Comparison of ENCODE assay signal across 8 cellular contexts in the genomic region with DNA sequence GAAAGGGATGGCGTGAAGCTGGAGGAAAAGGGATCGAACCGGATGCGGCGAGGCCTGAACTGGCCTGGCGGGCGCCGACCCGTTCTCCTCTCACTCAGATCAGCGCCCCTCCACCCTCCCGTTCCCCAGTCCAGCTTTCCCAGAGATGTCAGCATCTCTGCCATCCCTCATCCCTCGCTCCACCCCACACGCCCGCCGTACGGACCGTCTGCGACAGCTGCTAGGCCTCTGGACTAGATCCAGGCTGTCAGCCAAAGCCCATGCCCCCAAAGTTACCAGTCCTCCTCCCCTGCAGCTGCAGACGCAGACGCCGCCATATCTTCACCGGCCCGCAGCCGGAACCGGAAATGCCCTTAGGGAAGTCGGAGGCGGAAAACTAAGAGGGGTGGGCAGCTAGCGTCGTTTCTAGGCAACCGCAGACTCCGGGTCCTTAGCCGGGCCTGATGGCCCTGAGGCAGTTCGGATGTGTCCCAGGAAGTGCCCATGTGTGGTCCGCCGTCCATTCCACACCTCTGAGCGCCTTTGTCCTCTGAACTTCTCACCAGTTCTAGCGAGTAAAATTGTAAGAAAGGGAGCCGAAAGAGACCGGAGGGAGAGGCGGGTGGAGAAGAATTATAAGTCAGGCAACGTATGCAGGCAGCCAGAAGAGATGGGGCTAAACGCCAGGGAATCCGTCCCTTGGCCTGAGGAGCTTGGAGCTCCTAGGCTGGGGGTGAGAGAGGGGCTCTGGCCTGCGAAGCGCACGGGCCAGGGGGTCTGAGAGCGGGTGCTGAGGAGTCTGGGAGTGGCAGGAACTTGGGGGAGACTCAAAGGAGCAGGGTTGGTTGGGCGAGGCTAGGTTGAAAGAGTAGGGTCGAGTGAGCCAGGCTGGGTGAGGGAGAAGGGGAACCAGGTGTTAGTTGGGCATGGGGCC. TPM values are rescaled to one million over a fixed set of nuclear protein-coding genes. Genes with fewer than 3 reads are reported as not detected.
DNase-seq lines count a peak whose midpoint lies in the region; ATAC-seq and TF ChIP-seq lines count a peak whose summit lies in the region.

A gene with protein sequence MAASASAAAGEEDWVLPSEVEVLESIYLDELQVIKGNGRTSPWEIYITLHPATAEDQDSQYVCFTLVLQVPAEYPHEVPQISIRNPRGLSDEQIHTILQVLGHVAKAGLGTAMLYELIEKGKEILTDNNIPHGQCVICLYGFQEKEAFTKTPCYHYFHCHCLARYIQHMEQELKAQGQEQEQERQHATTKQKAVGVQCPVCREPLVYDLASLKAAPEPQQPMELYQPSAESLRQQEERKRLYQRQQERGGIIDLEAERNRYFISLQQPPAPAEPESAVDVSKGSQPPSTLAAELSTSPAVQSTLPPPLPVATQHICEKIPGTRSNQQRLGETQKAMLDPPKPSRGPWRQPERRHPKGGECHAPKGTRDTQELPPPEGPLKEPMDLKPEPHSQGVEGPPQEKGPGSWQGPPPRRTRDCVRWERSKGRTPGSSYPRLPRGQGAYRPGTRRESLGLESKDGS (minus strand): TSS at position 349 of the 913 bp plus-strand sequence. CDS start 32 bp downstream, at position 317.
A gene with protein sequence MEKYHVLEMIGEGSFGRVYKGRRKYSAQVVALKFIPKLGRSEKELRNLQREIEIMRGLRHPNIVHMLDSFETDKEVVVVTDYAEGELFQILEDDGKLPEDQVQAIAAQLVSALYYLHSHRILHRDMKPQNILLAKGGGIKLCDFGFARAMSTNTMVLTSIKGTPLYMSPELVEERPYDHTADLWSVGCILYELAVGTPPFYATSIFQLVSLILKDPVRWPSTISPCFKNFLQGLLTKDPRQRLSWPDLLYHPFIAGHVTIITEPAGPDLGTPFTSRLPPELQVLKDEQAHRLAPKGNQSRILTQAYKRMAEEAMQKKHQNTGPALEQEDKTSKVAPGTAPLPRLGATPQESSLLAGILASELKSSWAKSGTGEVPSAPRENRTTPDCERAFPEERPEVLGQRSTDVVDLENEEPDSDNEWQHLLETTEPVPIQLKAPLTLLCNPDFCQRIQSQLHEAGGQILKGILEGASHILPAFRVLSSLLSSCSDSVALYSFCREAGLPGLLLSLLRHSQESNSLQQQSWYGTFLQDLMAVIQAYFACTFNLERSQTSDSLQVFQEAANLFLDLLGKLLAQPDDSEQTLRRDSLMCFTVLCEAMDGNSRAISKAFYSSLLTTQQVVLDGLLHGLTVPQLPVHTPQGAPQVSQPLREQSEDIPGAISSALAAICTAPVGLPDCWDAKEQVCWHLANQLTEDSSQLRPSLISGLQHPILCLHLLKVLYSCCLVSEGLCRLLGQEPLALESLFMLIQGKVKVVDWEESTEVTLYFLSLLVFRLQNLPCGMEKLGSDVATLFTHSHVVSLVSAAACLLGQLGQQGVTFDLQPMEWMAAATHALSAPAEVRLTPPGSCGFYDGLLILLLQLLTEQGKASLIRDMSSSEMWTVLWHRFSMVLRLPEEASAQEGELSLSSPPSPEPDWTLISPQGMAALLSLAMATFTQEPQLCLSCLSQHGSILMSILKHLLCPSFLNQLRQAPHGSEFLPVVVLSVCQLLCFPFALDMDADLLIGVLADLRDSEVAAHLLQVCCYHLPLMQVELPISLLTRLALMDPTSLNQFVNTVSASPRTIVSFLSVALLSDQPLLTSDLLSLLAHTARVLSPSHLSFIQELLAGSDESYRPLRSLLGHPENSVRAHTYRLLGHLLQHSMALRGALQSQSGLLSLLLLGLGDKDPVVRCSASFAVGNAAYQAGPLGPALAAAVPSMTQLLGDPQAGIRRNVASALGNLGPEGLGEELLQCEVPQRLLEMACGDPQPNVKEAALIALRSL (N-terminal part only) (plus strand): TSS at position 433 of the 913 bp plus-strand sequence. CDS start 744 bp downstream, outside the sequence.

- no peaks in the 10 kb centered on the region for H3K9me2 ChIP-seq in GM23248 (ENCODE audit: insufficient read depth)

- no peaks in the 10 kb centered on the region for H3K27me3 ChIP-seq in GM23248 (replicated peaks; ENCODE audit: insufficient read depth)
- H3K27me3 ChIP-seq in RWPE2 (ENCODE audit: insufficient read depth, poor library complexity, severe bottlenecking) = no peaks in the 10 kb centered on the region

- peaks cover 18% of the 10 kb centered on the region for H3K36me3 Mint-ChIP-seq in activated T-helper 17 cell treated with anti-CD3 and anti-CD28 coated beads, Interleukin-2, amount 50 U/mL, for 72 hours (ENCODE audit: low read depth)
- H3K36me3 Mint-ChIP-seq in naive thymus-derived CD8-positive, alpha-beta T cell = peaks cover 0 to 19% (median 2%) of the 10 kb centered on the region in 3 donors

- H3K9ac ChIP-seq in GM23248 = peak within 1 kb of the TSS; percentile 87

- ATAC-seq in RWPE2 (ENCODE audit: low read depth) = peak; percentile 93
- ATAC-seq in activated T-helper 17 cell treated with anti-CD3 and anti-CD28 coated beads, Interleukin-2, amount 50 U/mL, for 72 hours (replicated peaks) = peak; percentile 96
- peak; percentile 95 to 97 for ATAC-seq in naive thymus-derived CD8-positive, alpha-beta T cell

- H3F3A ChIP-seq in GM23248 (ENCODE audit: insufficient read depth) = peaks cover 15% of the 10 kb centered on the region

- peaks cover 11% of the 10 kb centered on the region for H3K4me1 Mint-ChIP-seq in activated T-helper 17 cell treated with anti-CD3 and anti-CD28 coated beads, Interleukin-2, amount 50 U/mL, for 72 hours
- peaks cover 20 to 36% (median 24%) of the 10 kb centered on the region in 4 donors for H3K4me1 Mint-ChIP-seq in naive thymus-derived CD8-positive, alpha-beta T cell

- H3K36me3 ChIP-seq in GM23248 (ENCODE audit: low read depth) (peaks cover 8% of the 10 kb centered on the region), RWPE2 (ENCODE audit: low read depth) (peaks cover 31% of the 10 kb centered on the region)

- peak within 1 kb of the TSS; percentile 81 for H3K27ac ChIP-seq in GM23248
- peak within 1 kb of the TSS; percentile 75 for H3K27ac ChIP-seq in RWPE2 (ENCODE audit: poor library complexity, severe bottlenecking)

- in situ Hi-C loops in GM23248 (cut with MboI) = no loop called here

- DNase-seq in Daoy (ENCODE audit: low read depth) (peak; percentile 90), GM23248 (peak; percentile 96), Kasumi-1 (lab: John Stamatoyannopoulos, UW) (peak; percentile 71 to 78), RWPE2 (ENCODE audit: low spot score) (peak; percentile 79), fibroblast of mammary gland (ENCODE audit: low read depth) (peak; percentile 88)
- DNase-seq in naive thymus-derived CD8-positive, alpha-beta T cell = peak; percentile 68 to 92 (median 80)
- peak; percentile 64 to 81 (median 74) for DNase-seq in stimulated activated naive CD4-positive, alpha-beta T cell (lab: John Stamatoyannopoulos, UW)

- TF ChIP-seq CTCF in RWPE2 (IDR thresholded peaks at IDR 0.05; ENCODE audit: poor library complexity, severe bottlenecking) (no peak), fibroblast of mammary gland (conservative IDR thresholded peaks at IDR 0.05; ENCODE audit: control insufficient read depth, insufficient read depth, low read depth, low read length) (no peak)

- H3K4me3 ChIP-seq in GM23248 (peak within 1 kb of the TSS; percentile 92), RWPE2 (ENCODE audit: severe bottlenecking) (peak within 1 kb of the TSS; percentile 62), fibroblast of mammary gland (ENCODE audit: control insufficient read depth, low read depth, low read length) (peak within 1 kb of the TSS; percentile 90)

- H4K20me1 ChIP-seq in GM23248 (ENCODE audit: insufficient read depth) = 0 out of 2 replicates have a peak, but pooled peaks cover 5% of the 10 kb centered on the region

- 0 to 1% methylated on average over 48 to 49 of the region's 49 CpGs for WGBS in GM23248 (ENCODE audit: low coverage in 1 of 2, low lambda C conversion rate in 2 of 2, missing lambda C conversion rate in 2 of 2), 2 experiments

- POLR2A ChIA-PET in naive thymus-derived CD8-positive, alpha-beta T cell (lab: Charles Lee) = interaction anchor here (0.5 to 5.6 kb wide), 7 partner anchors 9 to 617 kb away, joined by 3 to 61 read pairs (median 5); a partner anchor contains a TSS

- H3K27ac Mint-ChIP-seq in activated T-helper 17 cell treated with anti-CD3 and anti-CD28 coated beads, Interleukin-2, amount 50 U/mL, for 72 hours = peak within 1 kb of the TSS; percentile 100
- H3K27ac Mint-ChIP-seq in naive thymus-derived CD8-positive, alpha-beta T cell = peak within 1 kb of the TSS; percentile 93 to 99 (median 98)

- H3K79me2 ChIP-seq in GM23248 (ENCODE audit: insufficient read depth) = peaks cover 57% of the 10 kb centered on the region

- no peaks in the 10 kb centered on the region for H3K27me3 Mint-ChIP-seq in activated T-helper 17 cell treated with anti-CD3 and anti-CD28 coated beads, Interleukin-2, amount 50 U/mL, for 72 hours
- H3K27me3 Mint-ChIP-seq in naive thymus-derived CD8-positive, alpha-beta T cell = no peaks in the 10 kb centered on the region

- H2AFZ ChIP-seq in GM23248 = peak within 1 kb of the TSS; percentile 91

- H3K9me3 ChIP-seq in GM23248 (ENCODE audit: low read depth) (no peaks in the 10 kb centered on the region), RWPE2 (ENCODE audit: severe bottlenecking) (no peaks in the 10 kb centered on the region)

- peak within 1 kb of the TSS; percentile 84 for H3K4me2 ChIP-seq in GM23248 (ENCODE audit: unreplicated experiment)

- no peaks in the 10 kb centered on the region for H3K9me3 Mint-ChIP-seq in activated T-helper 17 cell treated with anti-CD3 and anti-CD28 coated beads, Interleukin-2, amount 50 U/mL, for 72 hours
- H3K9me3 Mint-ChIP-seq in naive thymus-derived CD8-positive, alpha-beta T cell = no peaks in the 10 kb centered on the region

- H3K4me1 ChIP-seq in GM23248 (ENCODE audit: insufficient read depth) = peaks cover 8% of the 10 kb centered on the region
- peaks cover 2% of the 10 kb centered on the region for H3K4me1 ChIP-seq in RWPE2 (ENCODE audit: insufficient read depth, poor library complexity, severe bottlenecking)

- H3K4me3 Mint-ChIP-seq in activated T-helper 17 cell treated with anti-CD3 and anti-CD28 coated beads, Interleukin-2, amount 50 U/mL, for 72 hours = peak within 1 kb of the TSS; percentile 100
- H3K4me3 Mint-ChIP-seq in naive thymus-derived CD8-positive, alpha-beta T cell = peak within 1 kb of the TSS; percentile 97 to 99 (median 98)

RNA-seq across cellular contexts. Expression of the first gene that starts in this region (rescaled TPM):
- 42.3 and 54.7 TPM in 2 replicates for total RNA-seq in Daoy (2014; rRNA removed; shearing (Covaris generic))
- total RNA-seq in GM23248 (2014; rRNA removed; shearing (Covaris generic)) = 31.7 and 37.4 TPM in 2 replicates
- polyA plus RNA-seq in GM23248 (2016; fragmentation: Nextera tagmentation; extraction: Ambion mirVana) = 37.8 and 41.1 TPM in 2 replicates
- 10 to 100 TPM; 13.5 to 20.7 TPM for total RNA-seq in activated T-helper 17 cell treated with anti-CD3 and anti-CD28 coated beads, Interleukin-2, amount 50 U/mL, for 72 hours
- total RNA-seq in naive thymus-derived CD8-positive, alpha-beta T cell = 10 to 100 TPM; 35.8 to 39.6 TPM
- polyA plus RNA-seq in naive thymus-derived CD8-positive, alpha-beta T cell = 10 to 100 TPM; 17.3 to 25.2 (median 20.5) TPM

RNA-seq across cellular contexts. Expression of the second gene that starts in this region (rescaled TPM):
- 13.9 and 28.7 TPM in 2 replicates for total RNA-seq in Daoy (2014; rRNA removed; shearing (Covaris generic))
- 17.5 and 24.5 TPM in 2 replicates for total RNA-seq in GM23248 (2014; rRNA removed; shearing (Covaris generic))
- 19.2 and 22.2 TPM in 2 replicates for polyA plus RNA-seq in GM23248 (2016; fragmentation: Nextera tagmentation; extraction: Ambion mirVana)
- 10 to 100 TPM; 13.4 to 13.8 TPM for total RNA-seq in activated T-helper 17 cell treated with anti-CD3 and anti-CD28 coated beads, Interleukin-2, amount 50 U/mL, for 72 hours
- total RNA-seq in naive thymus-derived CD8-positive, alpha-beta T cell = 10 to 100 TPM; 22.4 to 22.5 TPM
- 1 to 10 TPM; 3.1 to 4.3 (median 3.6) TPM for polyA plus RNA-seq in naive thymus-derived CD8-positive, alpha-beta T cell

Comparison
In these comparisons a context has a peak if more than half of its experiments do, and no peak if none do; other contexts are left out.
1. Peak in every context shown above with its lines: DNase-seq, ATAC-seq, H3K4me3 ChIP-seq and H3K27ac ChIP-seq.